1 cellular context compared by ENCODE assay signal in genomic region chr4:8617486-8618040, GRCh38.
TF ChIP-seq lines count a peak whose summit lies in the region.

No MANE protein-coding gene starts in this region.

TF ChIP-seq in GM23338, 12 proteins besides CTCF, POLR2A, EP300 and RAD21 (continued from another document):
- TF ChIP-seq ZNF462 (CRISPR knock-in tag; IDR thresholded peaks at IDR 0.05): no peak
- TF ChIP-seq STAT1 (IDR thresholded peaks at IDR 0.05; ENCODE audit: unreplicated experiment): no peak
- no peak for TF ChIP-seq JUNB (IDR thresholded peaks at IDR 0.05; ENCODE audit: unreplicated experiment)
- TF ChIP-seq ETS1 (IDR thresholded peaks at IDR 0.05): no peak
- TF ChIP-seq EZH2phosphoT487 (IDR thresholded peaks at IDR 0.05; ENCODE audit: unreplicated experiment): no peak
- no peak for TF ChIP-seq POLR2AphosphoS5 (IDR thresholded peaks at IDR 0.05; ENCODE audit: low read depth)
- TF ChIP-seq EZH2 (IDR thresholded peaks at IDR 0.05; ENCODE audit: low read depth, unreplicated experiment): no peak
- no peak for TF ChIP-seq ZNF331 (CRISPR knock-in tag; IDR thresholded peaks at IDR 0.05; ENCODE audit: low read depth)
TF ChIP-seq in GM23338: peak in this region for 0.
